ENCODE assay signal across 11 cellular contexts in genomic region chr1:168719306-168720111, GRCh38. TPM values are rescaled to one million over a fixed set of nuclear protein-coding genes. Genes with fewer than 3 reads are reported as not detected.
DNase-seq lines count a peak whose midpoint lies in the region; ATAC-seq lines count a peak whose summit lies in the region.
"Had no signal": no experiment of that assay in that cellular context is flagged by ENCODE, and none has a peak within 500 bp of the region (broad histone marks: within the 10 kb centered on the region; RNA-seq: fewer than 3 reads in every experiment).

No MANE protein-coding gene starts in this region.

- H2BK5ac ChIP-seq in mesenchymal stem cell (ENCODE audit: low read depth, low read length, poor library complexity, severe bottlenecking) = no peak overlapping the region

- no peak overlapping the region for H3K9ac ChIP-seq in mesenchymal stem cell (ENCODE audit: low read length)

- no peak overlapping the region for H3K18ac ChIP-seq in mesenchymal stem cell (ENCODE audit: low read depth in 1 of 2, low read length in 2 of 2)

- H3K14ac ChIP-seq in mesenchymal stem cell (ENCODE audit: low read length in 2 of 2) = no peak overlapping the region

- no peak overlapping the region for H2BK120ac ChIP-seq in mesenchymal stem cell (ENCODE audit: low read depth, low read length)

- H2AK5ac ChIP-seq in mesenchymal stem cell (ENCODE audit: low read length, severe bottlenecking) = no peak overlapping the region

- H3K36me3 ChIP-seq in mesenchymal stem cell (ENCODE audit: control insufficient read depth in 1 of 2, insufficient read depth in 2 of 2, low read depth in 1 of 2, low read length in 2 of 2) = no peaks in the 10 kb centered on the region

- no peak overlapping the region for H3K4me3 ChIP-seq in mesenchymal stem cell (ENCODE audit: insufficient read depth in 1 of 2, low read depth in 1 of 2, low read length in 2 of 2)

- H3K23ac ChIP-seq in mesenchymal stem cell (ENCODE audit: low read length in 2 of 2) = no peak overlapping the region

- no peak overlapping the region for H3K27ac ChIP-seq in mesenchymal stem cell (ENCODE audit: low read length, poor library complexity, severe bottlenecking)
- no peak overlapping the region for H3K27ac ChIP-seq in substantia nigra (ENCODE audit: low read depth, low read length, poor library complexity, severe bottlenecking)

- no peak overlapping the region for H2BK15ac ChIP-seq in mesenchymal stem cell (ENCODE audit: low read depth, poor library complexity, severe bottlenecking)

- 90% methylated on average over 4 of the region's 5 CpGs for WGBS in mesenchymal stem cell

- H2AFZ ChIP-seq in mesenchymal stem cell (ENCODE audit: low read depth, low read length) = no peak overlapping the region

- no peak overlapping the region for H2BK12ac ChIP-seq in mesenchymal stem cell (ENCODE audit: low read length in 2 of 2)

- peaks cover 0 to 6% of the 10 kb centered on the region in 2 experiments for H3K27me3 ChIP-seq in mesenchymal stem cell (ENCODE audit: control insufficient read depth in 1 of 2, insufficient read depth in 1 of 2, low read length in 2 of 2)

- H4K91ac ChIP-seq in mesenchymal stem cell (ENCODE audit: low read length) = no peak overlapping the region

- peak; percentile 21 for DNase-seq in HCEC 1CT
- DNase-seq in LoVo (ENCODE audit: low spot score) = peak; percentile 53
- peak; percentile 20 for DNase-seq in mesenchymal stem cell
- DNase-seq in substantia nigra (lab: John Stamatoyannopoulos, UW) = no peak
- DNase-seq in NCI-H2196 treated with DMSO at 0.1 percent for 48 hours (lab: John Stamatoyannopoulos, UW; ENCODE audit: unreplicated experiment) = no peak
- no peak for DNase-seq in C1 segment of cervical spinal cord (lab: John Stamatoyannopoulos, UW)
- DNase-seq: naive B cell, NCI-H526 treated with DMSO at 0.1 percent for 48 hours had no signal

- H3K4ac ChIP-seq in mesenchymal stem cell (ENCODE audit: low read depth in 1 of 2, low read length in 2 of 2) = no peak overlapping the region

- no peaks in the 10 kb centered on the region for H3K9me3 ChIP-seq in mesenchymal stem cell (ENCODE audit: control insufficient read depth, low read length)

- ATAC-seq in GM18907 (IDR thresholded peaks at IDR 0.05; ENCODE audit: unreplicated experiment) = peak; percentile 74
- no peak for ATAC-seq in HG02610 (IDR thresholded peaks at IDR 0.05; ENCODE audit: unreplicated experiment)
- ATAC-seq: WTC11 had no signal

- no peak overlapping the region for H3K4me2 ChIP-seq in mesenchymal stem cell (ENCODE audit: low read length, poor library complexity, severe bottlenecking)

- no peaks in the 10 kb centered on the region for H3K79me1 ChIP-seq in mesenchymal stem cell (replicated peaks; ENCODE audit: low read length, poor library complexity, severe bottlenecking)

- H3K4me1 ChIP-seq in mesenchymal stem cell (ENCODE audit: control insufficient read depth, insufficient read depth, low read depth, low read length) = no peaks in the 10 kb centered on the region

- H4K8ac ChIP-seq in mesenchymal stem cell (ENCODE audit: low read length) = no peak overlapping the region

RNA-seq across cellular contexts. Expression of gene DPT, which starts 9.5 kb away (rescaled TPM):
- polyA plus RNA-seq in mesenchymal stem cell (2013, experiment 1 of 2) = not detected
- polyA plus RNA-seq in mesenchymal stem cell (2013, experiment 2 of 2) = not detected

Comparison
In these comparisons a context has a peak if more than half of its experiments do, and no peak if none do; other contexts are left out.
1. DNase-seq: peak in HCEC 1CT (single experiment), LoVo (single experiment) and mesenchymal stem cell (single experiment); none in substantia nigra (0 of 49), NCI-H2196 treated with DMSO at 0.1 percent for 48 hours (single experiment) and C1 segment of cervical spinal cord (0 of 14).